Comparison of ENCODE assay signal across 8 cellular contexts in genomic region chr2:232761301-232761907, GRCh38. TPM values are rescaled to one million over a fixed set of nuclear protein-coding genes. Genes with fewer than 3 reads are reported as not detected.
DNase-seq lines count a peak whose midpoint lies in the region; ATAC-seq and TF ChIP-seq lines count a peak whose summit lies in the region.

No MANE protein-coding gene starts in this region.

- in situ Hi-C loops in ACHN (cut with HindIII; ENCODE audit: low pct_ligation_motif_present, low pct_unique_long_range_greater_than_20kb, low sequenced_read_pairs), result no loop called here

- no peaks in the 10 kb centered on the region for H3K27me3 Mint-ChIP-seq in activated naive CD4-positive, alpha-beta T cell treated with anti-CD3 and anti-CD28 coated beads, Interleukin-2, amount 10 ng/mL, durations not matched to agents 7 days and 5 days

- H3K4me1 Mint-ChIP-seq in activated naive CD4-positive, alpha-beta T cell treated with anti-CD3 and anti-CD28 coated beads, Interleukin-2, amount 10 ng/mL, durations not matched to agents 7 days and 5 days, result peaks cover 16% of the 10 kb centered on the region

- H3K27ac ChIP-seq in tibial nerve, result no peak overlapping the region

- no peak overlapping the region for H3K4me3 ChIP-seq in tibial nerve

- H3K9me3 Mint-ChIP-seq in activated naive CD4-positive, alpha-beta T cell treated with anti-CD3 and anti-CD28 coated beads, Interleukin-2, amount 10 ng/mL, durations not matched to agents 7 days and 5 days, result no peaks in the 10 kb centered on the region

- ATAC-seq in HG03135 (IDR thresholded peaks at IDR 0.05; ENCODE audit: unreplicated experiment), result no peak

- H3K36me3 ChIP-seq in tibial nerve, result peaks cover 0 to 61% (median 0%) of the 10 kb centered on the region in 3 donors

- peak; percentile 71 for DNase-seq in ACHN
- DNase-seq in GM10266 (ENCODE audit: extremely low spot score), result peak; percentile 15
- peak; percentile 14 for DNase-seq in NCI-H2196 treated with DMSO at 0.1 percent for 48 hours (lab: John Stamatoyannopoulos, UW; ENCODE audit: unreplicated experiment)
- peak; percentile 66 for DNase-seq in activated naive CD4-positive, alpha-beta T cell treated with anti-CD3 and anti-CD28 coated beads, Interleukin-2, amount 10 ng/mL, durations not matched to agents 7 days and 5 days
- peak; percentile 63 for DNase-seq in iris pigment epithelial cell (ENCODE audit: low read depth)
- DNase-seq in tibial nerve (ENCODE audit: low spot score in 2 of 2), result no peak
- DNase-seq in midbrain (lab: John Stamatoyannopoulos, UW), result no peak

- no peak for TF ChIP-seq EP300 in tibial nerve (IDR thresholded peaks at IDR 0.05)

- peak; percentile 55 for TF ChIP-seq CTCF in GM10266 (IDR thresholded peaks at IDR 0.05; ENCODE audit: control insufficient read depth, insufficient read depth, low read depth, missing control alignments)
- TF ChIP-seq CTCF in tibial nerve (IDR thresholded peaks at IDR 0.05), result peak in 4 of 5 experiments; percentile 22 to 35 (median 34)

- TF ChIP-seq POLR2A in tibial nerve (IDR thresholded peaks at IDR 0.05), result no peak

- WGBS in tibial nerve, 2 donors, result 57% methylated on average over 3 of the region's 3 CpGs

- no peaks in the 10 kb centered on the region for H3K4me1 ChIP-seq in tibial nerve

- H3K9me3 ChIP-seq in tibial nerve, result no peaks in the 10 kb centered on the region

- H3K27me3 ChIP-seq in tibial nerve, result no peaks in the 10 kb centered on the region

- H3K27ac Mint-ChIP-seq in activated naive CD4-positive, alpha-beta T cell treated with anti-CD3 and anti-CD28 coated beads, Interleukin-2, amount 10 ng/mL, durations not matched to agents 7 days and 5 days, result no peak overlapping the region

- peaks cover 40% of the 10 kb centered on the region for H3K36me3 Mint-ChIP-seq in activated naive CD4-positive, alpha-beta T cell treated with anti-CD3 and anti-CD28 coated beads, Interleukin-2, amount 10 ng/mL, durations not matched to agents 7 days and 5 days

- CTCF ChIA-PET in activated naive CD4-positive, alpha-beta T cell treated with anti-CD3 and anti-CD28 coated beads, Interleukin-2, amount 10 ng/mL, durations not matched to agents 7 days and 5 days (lab: Charles Lee), result interaction anchor here (0.9 to 1.8 kb wide), 2 partner anchors 293 to 299 kb away, joined by 3 to 5 read pairs; no protein-coding TSS in a partner anchor

- H3K4me3 Mint-ChIP-seq in activated naive CD4-positive, alpha-beta T cell treated with anti-CD3 and anti-CD28 coated beads, Interleukin-2, amount 10 ng/mL, durations not matched to agents 7 days and 5 days, result no peak overlapping the region

RNA-seq across cellular contexts. Expression of gene KCNJ13, which starts 15.0 kb away (rescaled TPM):
- total RNA-seq in tibial nerve, result not detected

Comparison
In these comparisons a context has a peak if more than half of its experiments do, and no peak if none do; other contexts are left out.
1. DNase-seq: peak in ACHN (single experiment), GM10266 (single experiment), NCI-H2196 treated with DMSO at 0.1 percent for 48 hours (single experiment), activated naive CD4-positive, alpha-beta T cell treated with anti-CD3 and anti-CD28 coated beads, Interleukin-2, amount 10 ng/mL, durations not matched to agents 7 days and 5 days (single experiment) and iris pigment epithelial cell (single experiment); none in tibial nerve (0 of 2) and midbrain (single experiment).